Comparison of ENCODE assay signal across 16 cellular contexts in the genomic region with DNA sequence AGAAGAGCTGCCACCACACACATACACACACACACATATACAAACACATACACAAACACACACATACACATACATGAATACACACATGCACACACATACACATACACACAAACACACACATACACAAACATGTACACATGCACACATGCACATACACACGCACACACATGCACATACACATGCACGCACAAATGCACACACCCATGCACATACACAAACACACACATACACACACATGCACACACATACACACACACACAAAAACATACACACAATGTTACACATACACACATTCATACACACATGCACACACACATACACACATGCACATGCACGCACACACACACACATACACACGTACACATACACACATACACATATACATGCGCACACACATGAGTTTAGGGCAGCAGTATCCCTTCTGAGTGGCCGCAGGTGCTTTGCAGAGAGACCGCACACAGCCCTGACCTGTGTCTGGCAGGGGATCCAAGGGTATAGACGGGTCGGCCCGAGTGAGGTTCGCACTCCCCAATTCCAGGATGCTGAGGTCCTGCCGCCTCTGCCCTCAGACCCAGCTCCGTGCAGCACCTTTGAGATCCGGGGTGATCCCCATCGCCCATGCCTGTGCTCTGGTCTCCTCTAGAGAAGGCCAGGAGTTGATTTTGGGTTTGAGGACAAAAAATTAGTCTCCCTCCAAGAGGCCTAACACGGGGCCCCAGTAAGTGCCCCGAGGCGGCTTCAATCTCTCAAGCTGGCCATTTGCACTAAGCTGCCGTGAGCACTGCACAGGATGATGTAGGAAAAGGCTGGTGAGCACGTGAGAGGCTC. TPM values are rescaled to one million over a fixed set of nuclear protein-coding genes. Genes with fewer than 3 reads are reported as not detected.
DNase-seq lines count a peak whose midpoint lies in the region; ATAC-seq, FAIRE-seq and TF ChIP-seq lines count a peak whose summit lies in the region.
"Had no signal": no experiment of that assay in that cellular context is flagged by ENCODE, and none has a peak within 500 bp of the region (broad histone marks: within the 10 kb centered on the region; RNA-seq: fewer than 3 reads in every experiment).

No MANE protein-coding gene starts in this region.

- no peak for TF ChIP-seq EP300 in K562 (IDR thresholded peaks at IDR 0.05; ENCODE audit: low read length)

- POLR2A ChIA-PET in activated naive CD8-positive, alpha-beta T cell treated with anti-CD3 and anti-CD28 coated beads, Interleukin-2, amount 10 ng/mL, durations not matched to agents 7 days and 5 days (lab: Charles Lee) = no interaction called here
- POLR2A ChIA-PET in K562 (lab: Yijun Ruan, JAX) = interaction anchor here (0.6 to 1.6 kb wide), 8 partner anchors 8 to 54 kb away, joined by 3 to 6 read pairs (median 4); no protein-coding TSS in a partner anchor
- POLR2A ChIA-PET in activated CD4-positive, alpha-beta memory T cell treated with anti-CD3 and anti-CD28 coated beads for 36 hours (lab: Charles Lee) = no interaction called here

- H3K4me1 ChIP-seq in K562 (replicated peaks in 1 of 2; ENCODE audit: control insufficient read depth in 2 of 2, insufficient read depth in 2 of 2, low read length in 2 of 2) (peaks cover 0 to 18% of the 10 kb centered on the region in 2 experiments; a peak in 1 of 5 replicates), aorta (ENCODE audit: control insufficient read depth in 1 of 2, insufficient read depth in 2 of 2, low read length in 2 of 2) (no peaks in the 10 kb centered on the region)
- H3K4me1 ChIP-seq: BLaER1 had no signal

- intact Hi-C loops in K562 (cut with micrococcal nuclease) (no loop called here), aorta (cut with DNase I) (no loop called here)
- intact Hi-C loops in activated CD4-positive, alpha-beta memory T cell treated with anti-CD3 and anti-CD28 coated beads for 36 hours (cut with micrococcal nuclease) = no loop called here

- H3K36me3 Mint-ChIP-seq in activated naive CD8-positive, alpha-beta T cell treated with anti-CD3 and anti-CD28 coated beads, Interleukin-2, amount 10 ng/mL, durations not matched to agents 7 days and 5 days = peaks cover 7% of the 10 kb centered on the region
- peaks cover 4% of the 10 kb centered on the region for H3K36me3 Mint-ChIP-seq in activated naive CD8-positive, alpha-beta T cell treated with anti-CD3 and anti-CD28 coated beads for 36 hours
- H3K36me3 Mint-ChIP-seq in natural killer cell treated with Interleukin-12 subunit alpha and Interleukin-12 subunit beta and Interleukin-15 and Interleukin-18, amount 100 ng/mL, for 72 hours = peaks cover 12% of the 10 kb centered on the region
- peaks cover 8% of the 10 kb centered on the region for H3K36me3 Mint-ChIP-seq in stimulated activated effector memory CD8-positive, alpha-beta T cell treated with anti-CD3 and anti-CD28 coated beads, Interleukin-12 subunit alpha, Interleukin-12 subunit beta, amount 100 ng/mL, for 72 hours
- H3K36me3 Mint-ChIP-seq in activated CD4-positive, alpha-beta memory T cell treated with anti-CD3 and anti-CD28 coated beads for 36 hours = no peaks in the 10 kb centered on the region

- H3K4me3 ChIP-seq in K562 = no peak overlapping the region
- H3K4me3 ChIP-seq in aorta (ENCODE audit: low read length in 2 of 2) = no peak overlapping the region
- H3K4me3 ChIP-seq: BLaER1 had no signal

- ATAC-seq in activated naive CD8-positive, alpha-beta T cell treated with anti-CD3 and anti-CD28 coated beads, Interleukin-2, amount 10 ng/mL, durations not matched to agents 7 days and 5 days (ENCODE audit: low read depth) = no peak
- ATAC-seq in K562 = peak; percentile 19
- ATAC-seq in natural killer cell treated with Interleukin-12 subunit alpha and Interleukin-12 subunit beta and Interleukin-15 and Interleukin-18, amount 100 ng/mL, for 72 hours = no peak
- no peak for ATAC-seq in aorta (ENCODE audit: low FRiP score)
- ATAC-seq in stimulated activated effector memory CD8-positive, alpha-beta T cell treated with anti-CD3 and anti-CD28 coated beads, Interleukin-12 subunit alpha, Interleukin-12 subunit beta, amount 100 ng/mL, for 72 hours = no peak

- CTCF ChIA-PET in K562 (lab: Yijun Ruan, JAX; ENCODE audit: low intra/inter-chr PET ratio) = no interaction called here
- CTCF ChIA-PET in activated CD4-positive, alpha-beta memory T cell treated with anti-CD3 and anti-CD28 coated beads for 36 hours (lab: Charles Lee) = interaction anchor here (0.8 kb wide), 1 partner anchor 31 kb away, joined by 3 read pairs; no protein-coding TSS in a partner anchor

- no peak overlapping the region for H3K4me2 ChIP-seq in K562 (ENCODE audit: insufficient read depth, low read length)
- H3K4me2 ChIP-seq: BLaER1 had no signal

- no peak overlapping the region for H3K27ac ChIP-seq in K562 (ENCODE audit: extremely low read depth, low read depth, low read length)
- H3K27ac ChIP-seq in aorta (ENCODE audit: low read depth in 1 of 2, low read length in 2 of 2) = no peak overlapping the region
- H3K27ac ChIP-seq: BLaER1 had no signal

- H3K27me3 ChIP-seq in K562 (ENCODE audit: control insufficient read depth in 2 of 2, insufficient read depth in 2 of 2, low read length in 2 of 2) (peaks cover 48 to 71% of the 10 kb centered on the region in 2 experiments), aorta (ENCODE audit: control insufficient read depth in 1 of 2, insufficient read depth in 2 of 2, low read length in 1 of 2) (no peaks in the 10 kb centered on the region)
- H3K27me3 ChIP-seq: BLaER1 had no signal

- H3K27ac Mint-ChIP-seq in activated naive CD8-positive, alpha-beta T cell treated with anti-CD3 and anti-CD28 coated beads, Interleukin-2, amount 10 ng/mL, durations not matched to agents 7 days and 5 days = no peak overlapping the region
- H3K27ac Mint-ChIP-seq in activated naive CD8-positive, alpha-beta T cell treated with anti-CD3 and anti-CD28 coated beads for 36 hours = no peak overlapping the region
- no peak overlapping the region for H3K27ac Mint-ChIP-seq in natural killer cell treated with Interleukin-12 subunit alpha and Interleukin-12 subunit beta and Interleukin-15 and Interleukin-18, amount 100 ng/mL, for 72 hours
- no peak overlapping the region for H3K27ac Mint-ChIP-seq in stimulated activated effector memory CD8-positive, alpha-beta T cell treated with anti-CD3 and anti-CD28 coated beads, Interleukin-12 subunit alpha, Interleukin-12 subunit beta, amount 100 ng/mL, for 72 hours
- H3K27ac Mint-ChIP-seq in activated CD4-positive, alpha-beta memory T cell treated with anti-CD3 and anti-CD28 coated beads for 36 hours = no peak overlapping the region

- 0 out of 2 replicates have a peak, but pooled peaks cover 3% of the 10 kb centered on the region for H3K9me3 ChIP-seq in K562 (replicated peaks; ENCODE audit: control insufficient read depth, insufficient read depth, low read depth, low read length)
- no peaks in the 10 kb centered on the region for H3K9me3 ChIP-seq in aorta (ENCODE audit: control insufficient read depth, low read length)
- H3K9me3 ChIP-seq: BLaER1 had no signal

- 12% methylated on average over 20 of the region's 20 CpGs for WGBS in K562 (ENCODE audit: insufficient coverage, low coverage, missing lambda C conversion rate)
- 93 to 94% methylated on average over 20 of the region's 20 CpGs for WGBS in aorta, 2 donors

- peak; percentile 13 for DNase-seq in activated naive CD8-positive, alpha-beta T cell treated with anti-CD3 and anti-CD28 coated beads, Interleukin-2, amount 10 ng/mL, durations not matched to agents 7 days and 5 days
- no peak for DNase-seq in activated naive CD8-positive, alpha-beta T cell treated with anti-CD3 and anti-CD28 coated beads for 36 hours
- DNase-seq in K562 (ENCODE audit: extremely low read depth in 1 of 4, low spot score in 3 of 4) = no peak
- peak; percentile 45 for DNase-seq in natural killer cell treated with Interleukin-12 subunit alpha and Interleukin-12 subunit beta and Interleukin-15 and Interleukin-18, amount 100 ng/mL, for 72 hours (ENCODE audit: low spot score)
- DNase-seq in aorta = peak; percentile 19 to 56
- DNase-seq in stimulated activated effector memory CD8-positive, alpha-beta T cell treated with anti-CD3 and anti-CD28 coated beads, Interleukin-12 subunit alpha, Interleukin-12 subunit beta, amount 100 ng/mL, for 72 hours (ENCODE audit: low spot score in 2 of 2) = no peak
- no peak for DNase-seq in OCI-M1 (lab: John Stamatoyannopoulos, UW)
- DNase-seq in activated CD4-positive, alpha-beta memory T cell treated with anti-CD3 and anti-CD28 coated beads for 36 hours = no peak
- DNase-seq: 8988T, EL, Karpas-422, MM.1S, NCI-H1105 treated with DMSO at 0.1 percent for 48 hours, NCI-H1930, NCI-H82 had no signal

- no peak overlapping the region for H2AFZ ChIP-seq in K562 (ENCODE audit: low read depth, low read length)

- no peak for TF ChIP-seq RAD21 in K562 (CRISPR knock-in tag; conservative IDR thresholded peaks at IDR 0.05 in 1 of 2, IDR thresholded peaks at IDR 0.05 in 1 of 2)

- no peaks in the 10 kb centered on the region for H3K4me1 Mint-ChIP-seq in activated naive CD8-positive, alpha-beta T cell treated with anti-CD3 and anti-CD28 coated beads, Interleukin-2, amount 10 ng/mL, durations not matched to agents 7 days and 5 days
- H3K4me1 Mint-ChIP-seq in activated naive CD8-positive, alpha-beta T cell treated with anti-CD3 and anti-CD28 coated beads for 36 hours = no peaks in the 10 kb centered on the region
- H3K4me1 Mint-ChIP-seq in natural killer cell treated with Interleukin-12 subunit alpha and Interleukin-12 subunit beta and Interleukin-15 and Interleukin-18, amount 100 ng/mL, for 72 hours (ENCODE audit: low read depth in 2 of 2) = peaks cover 9 to 11% of the 10 kb centered on the region in 2 donors
- peaks cover 11% of the 10 kb centered on the region for H3K4me1 Mint-ChIP-seq in stimulated activated effector memory CD8-positive, alpha-beta T cell treated with anti-CD3 and anti-CD28 coated beads, Interleukin-12 subunit alpha, Interleukin-12 subunit beta, amount 100 ng/mL, for 72 hours
- no peaks in the 10 kb centered on the region for H3K4me1 Mint-ChIP-seq in activated CD4-positive, alpha-beta memory T cell treated with anti-CD3 and anti-CD28 coated beads for 36 hours (ENCODE audit: low read depth)

- no TSS peak for BruUV-seq in K562 (replicated peaks; lab: Mats Ljungman, UMichigan)

- no peak for TF ChIP-seq POLR2A in K562 (conservative IDR thresholded peaks at IDR 0.05)

- in situ Hi-C loops in K562 (cut with MboI) = no loop called here

- TF ChIP-seq CTCF in K562 (IDR thresholded peaks at IDR 0.05 in 2 of 3, conservative IDR thresholded peaks at IDR 0.05 in 1 of 3; ENCODE audit: insufficient read depth in 2 of 3, low read depth in 1 of 3, low read length in 3 of 3) = no peak

- no peaks in the 10 kb centered on the region for H3K9me1 ChIP-seq in K562 (ENCODE audit: control insufficient read depth, insufficient read depth, low read length)

- H3K79me2 ChIP-seq in K562 (ENCODE audit: control insufficient read depth, insufficient read depth, low read length) = no peaks in the 10 kb centered on the region

- H3K27me3 Mint-ChIP-seq in activated naive CD8-positive, alpha-beta T cell treated with anti-CD3 and anti-CD28 coated beads, Interleukin-2, amount 10 ng/mL, durations not matched to agents 7 days and 5 days = peaks cover 2% of the 10 kb centered on the region
- no peaks in the 10 kb centered on the region for H3K27me3 Mint-ChIP-seq in activated naive CD8-positive, alpha-beta T cell treated with anti-CD3 and anti-CD28 coated beads for 36 hours
- H3K27me3 Mint-ChIP-seq in natural killer cell treated with Interleukin-12 subunit alpha and Interleukin-12 subunit beta and Interleukin-15 and Interleukin-18, amount 100 ng/mL, for 72 hours = peaks cover 2 to 11% of the 10 kb centered on the region in 2 donors
- no peaks in the 10 kb centered on the region for H3K27me3 Mint-ChIP-seq in activated CD4-positive, alpha-beta memory T cell treated with anti-CD3 and anti-CD28 coated beads for 36 hours

- H3K9me3 Mint-ChIP-seq in activated naive CD8-positive, alpha-beta T cell treated with anti-CD3 and anti-CD28 coated beads, Interleukin-2, amount 10 ng/mL, durations not matched to agents 7 days and 5 days = peaks cover 8% of the 10 kb centered on the region
- H3K9me3 Mint-ChIP-seq in activated naive CD8-positive, alpha-beta T cell treated with anti-CD3 and anti-CD28 coated beads for 36 hours = peaks cover 8% of the 10 kb centered on the region
- peaks cover 9% of the 10 kb centered on the region for H3K9me3 Mint-ChIP-seq in natural killer cell treated with Interleukin-12 subunit alpha and Interleukin-12 subunit beta and Interleukin-15 and Interleukin-18, amount 100 ng/mL, for 72 hours
- H3K9me3 Mint-ChIP-seq in stimulated activated effector memory CD8-positive, alpha-beta T cell treated with anti-CD3 and anti-CD28 coated beads, Interleukin-12 subunit alpha, Interleukin-12 subunit beta, amount 100 ng/mL, for 72 hours = peaks cover 8% of the 10 kb centered on the region
- peaks cover 8% of the 10 kb centered on the region for H3K9me3 Mint-ChIP-seq in activated CD4-positive, alpha-beta memory T cell treated with anti-CD3 and anti-CD28 coated beads for 36 hours

- no peaks in the 10 kb centered on the region for H3K36me3 ChIP-seq in K562 (ENCODE audit: control insufficient read depth, insufficient read depth, low read length)
- no peaks in the 10 kb centered on the region for H3K36me3 ChIP-seq in aorta (ENCODE audit: control insufficient read depth in 1 of 2, insufficient read depth in 2 of 2, low read length in 1 of 2)
- H3K36me3 ChIP-seq: BLaER1 had no signal

- H3K9ac ChIP-seq in K562 (ENCODE audit: insufficient read depth in 1 of 2, low read depth in 2 of 2, low read length in 2 of 2) = no peak overlapping the region
- H3K9ac ChIP-seq: BLaER1 had no signal

- H4K20me1 ChIP-seq in K562 (replicated peaks; ENCODE audit: control insufficient read depth, insufficient read depth, low read length) = no peaks in the 10 kb centered on the region
- H4K20me1 ChIP-seq: BLaER1 had no signal

- no peak overlapping the region for H3K4me3 Mint-ChIP-seq in activated naive CD8-positive, alpha-beta T cell treated with anti-CD3 and anti-CD28 coated beads, Interleukin-2, amount 10 ng/mL, durations not matched to agents 7 days and 5 days
- H3K4me3 Mint-ChIP-seq in activated naive CD8-positive, alpha-beta T cell treated with anti-CD3 and anti-CD28 coated beads for 36 hours = no peak overlapping the region
- H3K4me3 Mint-ChIP-seq in natural killer cell treated with Interleukin-12 subunit alpha and Interleukin-12 subunit beta and Interleukin-15 and Interleukin-18, amount 100 ng/mL, for 72 hours = no peak overlapping the region
- no peak overlapping the region for H3K4me3 Mint-ChIP-seq in stimulated activated effector memory CD8-positive, alpha-beta T cell treated with anti-CD3 and anti-CD28 coated beads, Interleukin-12 subunit alpha, Interleukin-12 subunit beta, amount 100 ng/mL, for 72 hours
- H3K4me3 Mint-ChIP-seq in activated CD4-positive, alpha-beta memory T cell treated with anti-CD3 and anti-CD28 coated beads for 36 hours = no peak overlapping the region

- FAIRE-seq in K562 (lab: Jason Lieb, UNC) = peak; percentile 80

RNA-seq across cellular contexts. Expression of a gene that starts 56.8 kb away (rescaled TPM):
- total RNA-seq in activated naive CD8-positive, alpha-beta T cell treated with anti-CD3 and anti-CD28 coated beads, Interleukin-2, amount 10 ng/mL, durations not matched to agents 7 days and 5 days = 10 to 100 TPM in 1 of 2 experiments, 1 to 10 TPM in 1; 9.2 to 10.1 TPM
- 10 to 100 TPM; 10.2 to 10.5 TPM for total RNA-seq in activated naive CD8-positive, alpha-beta T cell treated with anti-CD3 and anti-CD28 coated beads for 36 hours
- total RNA-seq in K562 (2011; cell fraction: chromatin; rRNA removed; ENCODE audit: low replicate concordance) = 22.9 and 46.7 TPM in 2 replicates
- 19.5 and 19.6 TPM in 2 replicates for total RNA-seq in K562 (2011; cell fraction: nucleolus; rRNA removed)
- total RNA-seq in K562 (2011; cell fraction: nucleoplasm; rRNA removed) = 38.3 and 79.8 TPM in 2 replicates
- total RNA-seq in K562 (2014; rRNA removed) (10.1 and 16.3 TPM in 2 replicates), K562 (2014; rRNA removed; fragmentation: Illumina TruSeq; extraction: Trizol) (14.2 and 15.4 TPM in 2 replicates), K562 (2015; rRNA removed; fragmentation: Illumina TruSeq; extraction: Trizol) (9.0 and 9.5 TPM in 2 replicates), K562 (2021) (17.0 and 18.2 TPM in 2 replicates), aorta (10 to 100 TPM; 13.1 to 17.5 TPM)
- polyA plus RNA-seq in K562 (2011; rRNA removed) (13.1 and 16.5 TPM in 2 replicates), K562 (2014; fragmentation: Illumina TruSeq; extraction: Trizol) (10.7 and 11.4 TPM in 2 replicates), K562 (2014; fragmentation: Nextera tagmentation; extraction: Ambion mirVana) (10 to 100 TPM; 24.3 to 35.3 TPM), K562 (2014; rRNA removed) (20.9 and 23.8 TPM in 2 replicates), aorta (10 to 100 TPM; 12.0 to 17.0 TPM)
- 3.9 and 6.4 TPM in 2 replicates for polyA plus RNA-seq in K562 (2011; cell fraction: cytosol; rRNA removed)
- polyA plus RNA-seq in K562 (2011; cell fraction: nucleus; rRNA removed) = 5.9 and 7.9 TPM in 2 replicates
- polyA plus RNA-seq in K562 (2012) = 10.4 and 13.3 TPM in 2 replicates
- polyA minus RNA-seq in K562 (2011; rRNA and poly(A)+ RNA removed) = 6.4 and 7.7 TPM in 2 replicates
- 1.6 and 2.5 TPM in 2 replicates for polyA minus RNA-seq in K562 (2011; cell fraction: cytosol; rRNA and poly(A)+ RNA removed)
- 7.5 and 10.7 TPM in 2 replicates for polyA minus RNA-seq in K562 (2011; cell fraction: nucleus; rRNA and poly(A)+ RNA removed)
- 10 to 100 TPM in 1 of 2 donors, 1 to 10 TPM in 1; 9.6 to 10.8 TPM for total RNA-seq in natural killer cell treated with Interleukin-12 subunit alpha and Interleukin-12 subunit beta and Interleukin-15 and Interleukin-18, amount 100 ng/mL, for 72 hours
- total RNA-seq in activated CD4-positive, alpha-beta memory T cell treated with anti-CD3 and anti-CD28 coated beads for 36 hours = 1 to 10 TPM; 8.1 to 8.6 TPM

Comparison
In these comparisons a context has a peak if more than half of its experiments do, and no peak if none do; other contexts are left out.
1. DNase-seq: peak in activated naive CD8-positive, alpha-beta T cell treated with anti-CD3 and anti-CD28 coated beads, Interleukin-2, amount 10 ng/mL, durations not matched to agents 7 days and 5 days (single experiment), natural killer cell treated with Interleukin-12 subunit alpha and Interleukin-12 subunit beta and Interleukin-15 and Interleukin-18, amount 100 ng/mL, for 72 hours (single experiment) and aorta (2 of 2); none in activated naive CD8-positive, alpha-beta T cell treated with anti-CD3 and anti-CD28 coated beads for 36 hours (single experiment), K562 (0 of 4), stimulated activated effector memory CD8-positive, alpha-beta T cell treated with anti-CD3 and anti-CD28 coated beads, Interleukin-12 subunit alpha, Interleukin-12 subunit beta, amount 100 ng/mL, for 72 hours (0 of 2), OCI-M1 (single experiment) and activated CD4-positive, alpha-beta memory T cell treated with anti-CD3 and anti-CD28 coated beads for 36 hours (single experiment).